31 cellular contexts compared by ENCODE assay signal in genomic region chr5:90834711-90835110, GRCh38.
"Had no signal": no experiment of that assay in that cellular context is flagged by ENCODE, and none has a peak within 500 bp of the region (broad histone marks: within the 10 kb centered on the region; RNA-seq: fewer than 3 reads in every experiment).

No MANE protein-coding gene starts in this region.

- H3K4me1 Mint-ChIP-seq: naive thymus-derived CD8-positive, alpha-beta T cell; neural progenitor cell; stimulated activated memory B cell treated with anti-CD40 and anti-IgM and Interleukin-4, amounts not matched to agents 10 μg/mL and 1 μg/mL and 100 μg/mL, for 72 hours; stimulated activated naive CD8-positive, alpha-beta T cell treated with anti-CD3 and anti-CD28 coated beads, Interleukin-15, amount 100 ng/mL, for 72 hours had no signal

- H3K36me3 ChIP-seq: ovary, right lobe of liver, sigmoid colon, spleen, suprapubic skin, tibial artery, transverse colon, upper lobe of right lung, uterus had no signal

- H3K4me1 ChIP-seq: neural progenitor cell, parathyroid adenoma, psoas muscle, right lobe of liver, sigmoid colon, spleen, suprapubic skin, testis, tibial artery, upper lobe of right lung, uterus had no signal

- H3K36me3 Mint-ChIP-seq: naive thymus-derived CD8-positive, alpha-beta T cell; natural killer cell treated with Interleukin-12 subunit alpha and Interleukin-12 subunit beta and Interleukin-15 and Interleukin-18, amount 100 ng/mL, for 72 hours; stimulated activated memory B cell treated with anti-CD40 and anti-IgM and Interleukin-4, amounts not matched to agents 10 μg/mL and 1 μg/mL and 100 μg/mL, for 72 hours had no signal

- H3K27ac Mint-ChIP-seq: naive thymus-derived CD8-positive, alpha-beta T cell; natural killer cell treated with Interleukin-12 subunit alpha and Interleukin-12 subunit beta and Interleukin-15 and Interleukin-18, amount 100 ng/mL, for 72 hours; neural progenitor cell; stimulated activated memory B cell treated with anti-CD40 and anti-IgM and Interleukin-4, amounts not matched to agents 10 μg/mL and 1 μg/mL and 100 μg/mL, for 72 hours; stimulated activated naive CD8-positive, alpha-beta T cell treated with anti-CD3 and anti-CD28 coated beads, Interleukin-15, amount 100 ng/mL, for 72 hours; type B pancreatic cell had no signal

- H2AFZ ChIP-seq: neural progenitor cell, parathyroid adenoma had no signal

- H3K27ac ChIP-seq: neural progenitor cell, ovary, parathyroid adenoma, psoas muscle, right lobe of liver, sigmoid colon, spleen, suprapubic skin, testis, tibial artery, transverse colon, upper lobe of right lung, uterus had no signal

- ATAC-seq: naive thymus-derived CD8-positive, alpha-beta T cell; natural killer cell treated with Interleukin-12 subunit alpha and Interleukin-12 subunit beta and Interleukin-15 and Interleukin-18, amount 100 ng/mL, for 72 hours; psoas muscle; right cardiac atrium; right lobe of liver; stimulated activated memory B cell treated with anti-CD40 and anti-IgM and Interleukin-4, amounts not matched to agents 10 μg/mL and 1 μg/mL and 100 μg/mL, for 72 hours; stimulated activated naive CD8-positive, alpha-beta T cell treated with anti-CD3 and anti-CD28 coated beads, Interleukin-15, amount 100 ng/mL, for 72 hours; stimulated activated naive CD8-positive, alpha-beta T cell treated with anti-CD3 and anti-CD28 coated beads, Interleukin-15, Interleukin-2, amounts not matched to agents 100 U/mL and 50 U/mL, for 24 hours; upper lobe of right lung had no signal

- H3K4me3 ChIP-seq: neural progenitor cell, ovary, psoas muscle, right lobe of liver, sigmoid colon, spleen, suprapubic skin, testis, tibial artery, transverse colon, upper lobe of right lung, uterus had no signal

- H3K9ac ChIP-seq: neural progenitor cell, parathyroid adenoma had no signal

- H3K79me2 ChIP-seq: parathyroid adenoma had no signal

- DNase-seq: naive thymus-derived CD8-positive, alpha-beta T cell; occipital lobe; ovary; posterior cingulate gyrus; psoas muscle; right cardiac atrium; right lobe of liver; sigmoid colon; small intestine; spleen; stimulated activated CD4-positive, alpha-beta T cell treated with anti-CD3 and anti-CD28 coated beads, Interleukin-12 subunit alpha, Interleukin-12 subunit beta, amount 100 ng/mL, for 4 hours; stimulated activated CD4-positive, alpha-beta T cell treated with anti-CD3 and anti-CD28 coated beads, Interleukin-1b, Interleukin-23, amount 100 ng/mL, for 48 hours; stimulated activated CD4-positive, alpha-beta T cell treated with anti-CD3 and anti-CD28 coated beads, Interleukin-4, amount 100 ng/mL, for 1 hour; stimulated activated CD4-positive, alpha-beta T cell treated with anti-CD3 and anti-CD28 coated beads, Interleukin-4, amount 100 ng/mL, for 4 hours; stimulated activated CD8-positive, alpha-beta memory T cell treated with anti-CD3 and anti-CD28 coated beads, Interleukin-4, amount 100 ng/mL, for 48 hours; stimulated activated naive CD4-positive, alpha-beta T cell; stimulated activated naive CD8-positive, alpha-beta T cell treated with anti-CD3 and anti-CD28 coated beads, Interleukin-15, amount 100 ng/mL, for 72 hours; stimulated activated naive CD8-positive, alpha-beta T cell treated with anti-CD3 and anti-CD28 coated beads, Interleukin-15, Interleukin-2, amounts not matched to agents 100 U/mL and 50 U/mL, for 24 hours; substantia nigra; testis; tibial artery; transverse colon; upper lobe of right lung; uterus had no signal

- H3K4me3 Mint-ChIP-seq: naive thymus-derived CD8-positive, alpha-beta T cell; natural killer cell treated with Interleukin-12 subunit alpha and Interleukin-12 subunit beta and Interleukin-15 and Interleukin-18, amount 100 ng/mL, for 72 hours; neural progenitor cell; stimulated activated memory B cell treated with anti-CD40 and anti-IgM and Interleukin-4, amounts not matched to agents 10 μg/mL and 1 μg/mL and 100 μg/mL, for 72 hours; stimulated activated naive CD8-positive, alpha-beta T cell treated with anti-CD3 and anti-CD28 coated beads, Interleukin-15, amount 100 ng/mL, for 72 hours; type B pancreatic cell had no signal

- H3K4me2 ChIP-seq: neural progenitor cell had no signal

- H3K9me3 ChIP-seq: ovary, right lobe of liver, sigmoid colon, spleen, suprapubic skin, testis, tibial artery, transverse colon, upper lobe of right lung, uterus had no signal

- H3K27me3 Mint-ChIP-seq: progenitor cell of endocrine pancreas, type B pancreatic cell had no signal

- H3K27me3 ChIP-seq: neural progenitor cell, ovary, right lobe of liver, sigmoid colon, spleen, suprapubic skin, testis, tibial artery, transverse colon, upper lobe of right lung, uterus had no signal

- FAIRE-seq: small intestine had no signal
